ENCODE assay signal across 1 cellular context in the genomic region with DNA sequence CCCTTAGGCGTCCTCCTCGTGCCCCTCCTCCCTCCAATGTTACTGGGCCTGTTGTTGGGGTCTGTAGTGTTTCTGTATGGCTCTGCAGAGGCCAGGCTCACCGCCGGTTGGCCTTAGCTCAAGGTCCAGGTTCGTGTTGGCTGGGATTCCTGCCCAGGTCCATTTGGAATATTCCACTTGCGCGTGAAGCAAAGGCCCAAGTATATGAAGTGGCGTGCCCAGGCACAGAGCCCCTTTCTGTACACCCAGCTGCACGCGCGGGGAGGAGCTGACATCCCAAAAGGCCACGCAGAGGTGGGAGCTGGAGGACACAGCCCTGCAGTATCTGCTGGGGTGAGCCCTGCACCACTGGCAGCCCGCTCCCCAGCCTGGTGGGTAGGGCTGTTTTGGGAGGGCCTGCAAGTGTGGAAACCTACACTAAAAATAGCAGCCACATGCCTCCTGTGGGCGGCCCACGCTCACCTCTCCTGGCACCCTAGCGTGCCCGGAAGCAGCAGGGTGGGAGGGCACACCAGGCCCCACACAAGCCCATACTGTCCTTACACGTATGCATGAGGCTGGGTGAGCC.
TF ChIP-seq lines count a peak whose summit lies in the region.

No MANE protein-coding gene starts in this region.

TF ChIP-seq in HepG2, 621 proteins besides CTCF, POLR2A, EP300 and RAD21 (continued from another document and continues in another):
- TF ChIP-seq TSC22D2 (CRISPR knock-in tag; IDR thresholded peaks at IDR 0.05; ENCODE audit: borderline replicate concordance): no peak
- TF ChIP-seq, protein P1, sequence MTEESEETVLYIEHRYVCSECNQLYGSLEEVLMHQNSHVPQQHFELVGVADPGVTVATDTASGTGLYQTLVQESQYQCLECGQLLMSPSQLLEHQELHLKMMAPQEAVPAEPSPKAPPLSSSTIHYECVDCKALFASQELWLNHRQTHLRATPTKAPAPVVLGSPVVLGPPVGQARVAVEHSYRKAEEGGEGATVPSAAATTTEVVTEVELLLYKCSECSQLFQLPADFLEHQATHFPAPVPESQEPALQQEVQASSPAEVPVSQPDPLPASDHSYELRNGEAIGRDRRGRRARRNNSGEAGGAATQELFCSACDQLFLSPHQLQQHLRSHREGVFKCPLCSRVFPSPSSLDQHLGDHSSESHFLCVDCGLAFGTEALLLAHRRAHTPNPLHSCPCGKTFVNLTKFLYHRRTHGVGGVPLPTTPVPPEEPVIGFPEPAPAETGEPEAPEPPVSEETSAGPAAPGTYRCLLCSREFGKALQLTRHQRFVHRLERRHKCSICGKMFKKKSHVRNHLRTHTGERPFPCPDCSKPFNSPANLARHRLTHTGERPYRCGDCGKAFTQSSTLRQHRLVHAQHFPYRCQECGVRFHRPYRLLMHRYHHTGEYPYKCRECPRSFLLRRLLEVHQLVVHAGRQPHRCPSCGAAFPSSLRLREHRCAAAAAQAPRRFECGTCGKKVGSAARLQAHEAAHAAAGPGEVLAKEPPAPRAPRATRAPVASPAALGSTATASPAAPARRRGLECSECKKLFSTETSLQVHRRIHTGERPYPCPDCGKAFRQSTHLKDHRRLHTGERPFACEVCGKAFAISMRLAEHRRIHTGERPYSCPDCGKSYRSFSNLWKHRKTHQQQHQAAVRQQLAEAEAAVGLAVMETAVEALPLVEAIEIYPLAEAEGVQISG (CRISPR knock-in tag; IDR thresholded peaks at IDR 0.05): peak; percentile 47
- TF ChIP-seq ZSCAN22 (CRISPR knock-in tag; IDR thresholded peaks at IDR 0.05): no peak
- TF ChIP-seq, protein P2, sequence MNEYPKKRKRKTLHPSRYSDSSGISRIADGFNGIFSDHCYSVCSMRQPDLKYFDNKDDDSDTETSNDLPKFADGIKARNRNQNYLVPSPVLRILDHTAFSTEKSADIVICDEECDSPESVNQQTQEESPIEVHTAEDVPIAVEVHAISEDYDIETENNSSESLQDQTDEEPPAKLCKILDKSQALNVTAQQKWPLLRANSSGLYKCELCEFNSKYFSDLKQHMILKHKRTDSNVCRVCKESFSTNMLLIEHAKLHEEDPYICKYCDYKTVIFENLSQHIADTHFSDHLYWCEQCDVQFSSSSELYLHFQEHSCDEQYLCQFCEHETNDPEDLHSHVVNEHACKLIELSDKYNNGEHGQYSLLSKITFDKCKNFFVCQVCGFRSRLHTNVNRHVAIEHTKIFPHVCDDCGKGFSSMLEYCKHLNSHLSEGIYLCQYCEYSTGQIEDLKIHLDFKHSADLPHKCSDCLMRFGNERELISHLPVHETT (CRISPR knock-in tag; conservative IDR thresholded peaks at IDR 0.05): no peak
- TF ChIP-seq ZNF772 (CRISPR knock-in tag; IDR thresholded peaks at IDR 0.05): no peak
- peak; percentile 52 for TF ChIP-seq RBFOX2 (IDR thresholded peaks at IDR 0.05; ENCODE audit: low read depth, low read length)
- 0 out of 2 replicates have a peak, but pooled peaks have one; percentile 12 for TF ChIP-seq ATF3 (CRISPR knock-in tag; IDR thresholded peaks at IDR 0.05)
- TF ChIP-seq, protein P3, sequence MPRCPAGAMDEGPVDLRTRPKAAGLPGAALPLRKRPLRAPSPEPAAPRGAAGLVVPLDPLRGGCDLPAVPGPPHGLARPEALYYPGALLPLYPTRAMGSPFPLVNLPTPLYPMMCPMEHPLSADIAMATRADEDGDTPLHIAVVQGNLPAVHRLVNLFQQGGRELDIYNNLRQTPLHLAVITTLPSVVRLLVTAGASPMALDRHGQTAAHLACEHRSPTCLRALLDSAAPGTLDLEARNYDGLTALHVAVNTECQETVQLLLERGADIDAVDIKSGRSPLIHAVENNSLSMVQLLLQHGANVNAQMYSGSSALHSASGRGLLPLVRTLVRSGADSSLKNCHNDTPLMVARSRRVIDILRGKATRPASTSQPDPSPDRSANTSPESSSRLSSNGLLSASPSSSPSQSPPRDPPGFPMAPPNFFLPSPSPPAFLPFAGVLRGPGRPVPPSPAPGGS (CRISPR knock-in tag; IDR thresholded peaks at IDR 0.05): no peak
- TF ChIP-seq, protein P4, sequence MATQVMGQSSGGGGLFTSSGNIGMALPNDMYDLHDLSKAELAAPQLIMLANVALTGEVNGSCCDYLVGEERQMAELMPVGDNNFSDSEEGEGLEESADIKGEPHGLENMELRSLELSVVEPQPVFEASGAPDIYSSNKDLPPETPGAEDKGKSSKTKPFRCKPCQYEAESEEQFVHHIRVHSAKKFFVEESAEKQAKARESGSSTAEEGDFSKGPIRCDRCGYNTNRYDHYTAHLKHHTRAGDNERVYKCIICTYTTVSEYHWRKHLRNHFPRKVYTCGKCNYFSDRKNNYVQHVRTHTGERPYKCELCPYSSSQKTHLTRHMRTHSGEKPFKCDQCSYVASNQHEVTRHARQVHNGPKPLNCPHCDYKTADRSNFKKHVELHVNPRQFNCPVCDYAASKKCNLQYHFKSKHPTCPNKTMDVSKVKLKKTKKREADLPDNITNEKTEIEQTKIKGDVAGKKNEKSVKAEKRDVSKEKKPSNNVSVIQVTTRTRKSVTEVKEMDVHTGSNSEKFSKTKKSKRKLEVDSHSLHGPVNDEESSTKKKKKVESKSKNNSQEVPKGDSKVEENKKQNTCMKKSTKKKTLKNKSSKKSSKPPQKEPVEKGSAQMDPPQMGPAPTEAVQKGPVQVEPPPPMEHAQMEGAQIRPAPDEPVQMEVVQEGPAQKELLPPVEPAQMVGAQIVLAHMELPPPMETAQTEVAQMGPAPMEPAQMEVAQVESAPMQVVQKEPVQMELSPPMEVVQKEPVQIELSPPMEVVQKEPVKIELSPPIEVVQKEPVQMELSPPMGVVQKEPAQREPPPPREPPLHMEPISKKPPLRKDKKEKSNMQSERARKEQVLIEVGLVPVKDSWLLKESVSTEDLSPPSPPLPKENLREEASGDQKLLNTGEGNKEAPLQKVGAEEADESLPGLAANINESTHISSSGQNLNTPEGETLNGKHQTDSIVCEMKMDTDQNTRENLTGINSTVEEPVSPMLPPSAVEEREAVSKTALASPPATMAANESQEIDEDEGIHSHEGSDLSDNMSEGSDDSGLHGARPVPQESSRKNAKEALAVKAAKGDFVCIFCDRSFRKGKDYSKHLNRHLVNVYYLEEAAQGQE (IDR thresholded peaks at IDR 0.05; ENCODE audit: borderline replicate concordance in 1 of 2, low read depth in 1 of 2, low read length in 2 of 2): no peak
- no peak for TF ChIP-seq ZMYM4 (CRISPR knock-in tag; IDR thresholded peaks at IDR 0.05)
- TF ChIP-seq ZBTB44 (CRISPR knock-in tag; IDR thresholded peaks at IDR 0.05): no peak
- TF ChIP-seq FOSL2 (CRISPR knock-in tag; IDR thresholded peaks at IDR 0.05): no peak
- TF ChIP-seq FOXM1 (CRISPR knock-in tag; IDR thresholded peaks at IDR 0.05): no peak
- peak; percentile 82 for TF ChIP-seq ZFX (CRISPR knock-in tag; IDR thresholded peaks at IDR 0.05; ENCODE audit: low read depth)
- no peak for TF ChIP-seq GATA4 (IDR thresholded peaks at IDR 0.05; ENCODE audit: borderline replicate concordance, low read depth)
- no peak for TF ChIP-seq SNAPC5 (CRISPR knock-in tag; IDR thresholded peaks at IDR 0.05; ENCODE audit: borderline replicate concordance)
- 0 out of 2 replicates have a peak, but pooled peaks have one; percentile 12 for TF ChIP-seq ARID5B (CRISPR knock-in tag; IDR thresholded peaks at IDR 0.05)
- TF ChIP-seq, protein P5, sequence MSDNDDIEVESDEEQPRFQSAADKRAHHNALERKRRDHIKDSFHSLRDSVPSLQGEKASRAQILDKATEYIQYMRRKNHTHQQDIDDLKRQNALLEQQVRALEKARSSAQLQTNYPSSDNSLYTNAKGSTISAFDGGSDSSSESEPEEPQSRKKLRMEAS (IDR thresholded peaks at IDR 0.05): peak; percentile 62; the same call in 1 of the 2 replicates
- TF ChIP-seq ZNF292 (CRISPR knock-in tag; IDR thresholded peaks at IDR 0.05; ENCODE audit: borderline replicate concordance, low read depth): peak; percentile 47; the same call in 1 of the 2 replicates
- TF ChIP-seq ZNF343 (CRISPR knock-in tag; IDR thresholded peaks at IDR 0.05): no peak
- no peak for TF ChIP-seq ZNF232 (CRISPR knock-in tag; IDR thresholded peaks at IDR 0.05; ENCODE audit: borderline replicate concordance)
- TF ChIP-seq ZNF747 (CRISPR knock-in tag; IDR thresholded peaks at IDR 0.05; ENCODE audit: borderline replicate concordance): 0 out of 2 replicates have a peak, but pooled peaks have one; percentile 57
- no peak for TF ChIP-seq ELF4 (CRISPR knock-in tag; IDR thresholded peaks at IDR 0.05; ENCODE audit: borderline replicate concordance)
- TF ChIP-seq ZBTB20 (CRISPR knock-in tag; IDR thresholded peaks at IDR 0.05; ENCODE audit: borderline replicate concordance, low read depth): no peak; the same call in 1 of the 2 replicates
- no peak for TF ChIP-seq AKNA (CRISPR knock-in tag; IDR thresholded peaks at IDR 0.05; ENCODE audit: borderline replicate concordance)
- no peak for TF ChIP-seq CENPX (CRISPR knock-in tag; IDR thresholded peaks at IDR 0.05)
- TF ChIP-seq ZKSCAN8 (CRISPR knock-in tag; IDR thresholded peaks at IDR 0.05; ENCODE audit: borderline replicate concordance): no peak; the same call in 1 of the 2 replicates
